In genomic region chr19:42132851-42133528, GRCh38 we compare ENCODE assay signal across 1 cellular context.
A peak's percentile ranks its signal among the peaks of the same experiment; 100 is the strongest.
TF ChIP-seq lines count a peak whose summit lies in the region.

No MANE protein-coding gene starts in this region.

TF ChIP-seq in HepG2, 621 proteins besides CTCF, POLR2A, EP300 and RAD21 (continued from another document and continues in another):
- no peak for TF ChIP-seq TAF1 (CRISPR knock-in tag; IDR thresholded peaks at IDR 0.05)
- no peak for TF ChIP-seq ZNF564 (CRISPR knock-in tag; IDR thresholded peaks at IDR 0.05)
- TF ChIP-seq AGO2 (optimal IDR thresholded peaks at IDR 0.05; ENCODE audit: low read depth, low read length): no peak
- TF ChIP-seq HNRNPLL (IDR thresholded peaks at IDR 0.05; ENCODE audit: low read depth, low read length, poor library complexity, severe bottlenecking): peak; percentile 35
- TF ChIP-seq HMG20B (CRISPR knock-in tag; conservative IDR thresholded peaks at IDR 0.05): no peak
- no peak for TF ChIP-seq ATF3 (CRISPR knock-in tag; IDR thresholded peaks at IDR 0.05)
- TF ChIP-seq E2F5 (CRISPR knock-in tag; conservative IDR thresholded peaks at IDR 0.05): no peak
- TF ChIP-seq CHD4 (IDR thresholded peaks at IDR 0.05; ENCODE audit: borderline replicate concordance, low read length): no peak
- TF ChIP-seq ZNF510 (CRISPR knock-in tag; IDR thresholded peaks at IDR 0.05; ENCODE audit: low read depth): no peak
- no peak for TF ChIP-seq ZBTB4 (CRISPR knock-in tag; IDR thresholded peaks at IDR 0.05; ENCODE audit: borderline replicate concordance)
- TF ChIP-seq AKAP8 (CRISPR knock-in tag; IDR thresholded peaks at IDR 0.05): no peak
- TF ChIP-seq ZNF737 (CRISPR knock-in tag; IDR thresholded peaks at IDR 0.05; ENCODE audit: borderline replicate concordance): no peak
- TF ChIP-seq KDM2A (CRISPR knock-in tag; IDR thresholded peaks at IDR 0.05; ENCODE audit: borderline replicate concordance, low read depth): peak; percentile 51; the same call in 1 of the 2 replicates
- TF ChIP-seq ZNF275 (CRISPR knock-in tag; IDR thresholded peaks at IDR 0.05; ENCODE audit: borderline replicate concordance): no peak
- no peak for TF ChIP-seq ZNF670 (CRISPR knock-in tag; IDR thresholded peaks at IDR 0.05; ENCODE audit: borderline replicate concordance)
- 0 out of 2 replicates have a peak, but pooled peaks have one; percentile 14 for TF ChIP-seq RARA (CRISPR knock-in tag; IDR thresholded peaks at IDR 0.05)
- TF ChIP-seq NFATC3 (CRISPR knock-in tag; IDR thresholded peaks at IDR 0.05): no peak
- TF ChIP-seq ZNF609 (CRISPR knock-in tag; IDR thresholded peaks at IDR 0.05; ENCODE audit: borderline replicate concordance): no peak
- no peak for TF ChIP-seq SOX6 (IDR thresholded peaks at IDR 0.05)
- no peak; the same call in 1 of the 2 replicates for TF ChIP-seq SOX6 (CRISPR knock-in tag; IDR thresholded peaks at IDR 0.05)
- no peak for TF ChIP-seq ZBTB3 (CRISPR knock-in tag; IDR thresholded peaks at IDR 0.05; ENCODE audit: borderline replicate concordance, low read depth)
- TF ChIP-seq, protein P1, sequence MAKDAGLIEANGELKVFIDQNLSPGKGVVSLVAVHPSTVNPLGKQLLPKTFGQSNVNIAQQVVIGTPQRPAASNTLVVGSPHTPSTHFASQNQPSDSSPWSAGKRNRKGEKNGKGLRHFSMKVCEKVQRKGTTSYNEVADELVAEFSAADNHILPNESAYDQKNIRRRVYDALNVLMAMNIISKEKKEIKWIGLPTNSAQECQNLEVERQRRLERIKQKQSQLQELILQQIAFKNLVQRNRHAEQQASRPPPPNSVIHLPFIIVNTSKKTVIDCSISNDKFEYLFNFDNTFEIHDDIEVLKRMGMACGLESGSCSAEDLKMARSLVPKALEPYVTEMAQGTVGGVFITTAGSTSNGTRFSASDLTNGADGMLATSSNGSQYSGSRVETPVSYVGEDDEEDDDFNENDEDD (CRISPR knock-in tag; IDR thresholded peaks at IDR 0.05; ENCODE audit: borderline replicate concordance): no peak
- TF ChIP-seq ZNF550 (CRISPR knock-in tag; IDR thresholded peaks at IDR 0.05; ENCODE audit: borderline replicate concordance): no peak
- TF ChIP-seq NFYB (CRISPR knock-in tag; IDR thresholded peaks at IDR 0.05): no peak
- TF ChIP-seq FOXK2 (IDR thresholded peaks at IDR 0.05): no peak
- TF ChIP-seq ZBTB8A (CRISPR knock-in tag; IDR thresholded peaks at IDR 0.05; ENCODE audit: borderline replicate concordance, low read depth): no peak
- TF ChIP-seq ZNF775 (CRISPR knock-in tag; IDR thresholded peaks at IDR 0.05; ENCODE audit: borderline replicate concordance): no peak
- no peak for TF ChIP-seq ZNF850 (CRISPR knock-in tag; conservative IDR thresholded peaks at IDR 0.05)
- no peak for TF ChIP-seq ZNF20 (CRISPR knock-in tag; IDR thresholded peaks at IDR 0.05)
- TF ChIP-seq RXRA (CRISPR knock-in tag; IDR thresholded peaks at IDR 0.05): peak; percentile 19; the same call in 1 of the 2 replicates
- no peak for TF ChIP-seq ZNF713 (CRISPR knock-in tag; IDR thresholded peaks at IDR 0.05)
- TF ChIP-seq HOXA3 (CRISPR knock-in tag; IDR thresholded peaks at IDR 0.05): no peak
- no peak for TF ChIP-seq ZFP36L1 (CRISPR knock-in tag; IDR thresholded peaks at IDR 0.05)
- 0 out of 2 replicates have a peak, but pooled peaks have one; percentile 38 for TF ChIP-seq SMAD1 (CRISPR knock-in tag; IDR thresholded peaks at IDR 0.05; ENCODE audit: borderline replicate concordance, low read depth)
- TF ChIP-seq HIC2 (CRISPR knock-in tag; IDR thresholded peaks at IDR 0.05; ENCODE audit: low read depth): no peak
- TF ChIP-seq TBX2 (CRISPR knock-in tag; IDR thresholded peaks at IDR 0.05; ENCODE audit: borderline replicate concordance): 0 out of 2 replicates have a peak, but pooled peaks have one; percentile 37
- no peak for TF ChIP-seq ZMAT3 (CRISPR knock-in tag; conservative IDR thresholded peaks at IDR 0.05)
- TF ChIP-seq, protein P2, sequence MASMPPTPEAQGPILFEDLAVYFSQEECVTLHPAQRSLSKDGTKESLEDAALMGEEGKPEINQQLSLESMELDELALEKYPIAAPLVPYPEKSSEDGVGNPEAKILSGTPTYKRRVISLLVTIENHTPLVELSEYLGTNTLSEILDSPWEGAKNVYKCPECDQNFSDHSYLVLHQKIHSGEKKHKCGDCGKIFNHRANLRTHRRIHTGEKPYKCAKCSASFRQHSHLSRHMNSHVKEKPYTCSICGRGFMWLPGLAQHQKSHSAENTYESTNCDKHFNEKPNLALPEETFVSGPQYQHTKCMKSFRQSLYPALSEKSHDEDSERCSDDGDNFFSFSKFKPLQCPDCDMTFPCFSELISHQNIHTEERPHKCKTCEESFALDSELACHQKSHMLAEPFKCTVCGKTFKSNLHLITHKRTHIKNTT (CRISPR knock-in tag; IDR thresholded peaks at IDR 0.05): no peak
- TF ChIP-seq ZNF576 (CRISPR knock-in tag; IDR thresholded peaks at IDR 0.05): no peak
- no peak for TF ChIP-seq HCFC1 (IDR thresholded peaks at IDR 0.05; ENCODE audit: low read depth, low read length)
- TF ChIP-seq, protein P3, sequence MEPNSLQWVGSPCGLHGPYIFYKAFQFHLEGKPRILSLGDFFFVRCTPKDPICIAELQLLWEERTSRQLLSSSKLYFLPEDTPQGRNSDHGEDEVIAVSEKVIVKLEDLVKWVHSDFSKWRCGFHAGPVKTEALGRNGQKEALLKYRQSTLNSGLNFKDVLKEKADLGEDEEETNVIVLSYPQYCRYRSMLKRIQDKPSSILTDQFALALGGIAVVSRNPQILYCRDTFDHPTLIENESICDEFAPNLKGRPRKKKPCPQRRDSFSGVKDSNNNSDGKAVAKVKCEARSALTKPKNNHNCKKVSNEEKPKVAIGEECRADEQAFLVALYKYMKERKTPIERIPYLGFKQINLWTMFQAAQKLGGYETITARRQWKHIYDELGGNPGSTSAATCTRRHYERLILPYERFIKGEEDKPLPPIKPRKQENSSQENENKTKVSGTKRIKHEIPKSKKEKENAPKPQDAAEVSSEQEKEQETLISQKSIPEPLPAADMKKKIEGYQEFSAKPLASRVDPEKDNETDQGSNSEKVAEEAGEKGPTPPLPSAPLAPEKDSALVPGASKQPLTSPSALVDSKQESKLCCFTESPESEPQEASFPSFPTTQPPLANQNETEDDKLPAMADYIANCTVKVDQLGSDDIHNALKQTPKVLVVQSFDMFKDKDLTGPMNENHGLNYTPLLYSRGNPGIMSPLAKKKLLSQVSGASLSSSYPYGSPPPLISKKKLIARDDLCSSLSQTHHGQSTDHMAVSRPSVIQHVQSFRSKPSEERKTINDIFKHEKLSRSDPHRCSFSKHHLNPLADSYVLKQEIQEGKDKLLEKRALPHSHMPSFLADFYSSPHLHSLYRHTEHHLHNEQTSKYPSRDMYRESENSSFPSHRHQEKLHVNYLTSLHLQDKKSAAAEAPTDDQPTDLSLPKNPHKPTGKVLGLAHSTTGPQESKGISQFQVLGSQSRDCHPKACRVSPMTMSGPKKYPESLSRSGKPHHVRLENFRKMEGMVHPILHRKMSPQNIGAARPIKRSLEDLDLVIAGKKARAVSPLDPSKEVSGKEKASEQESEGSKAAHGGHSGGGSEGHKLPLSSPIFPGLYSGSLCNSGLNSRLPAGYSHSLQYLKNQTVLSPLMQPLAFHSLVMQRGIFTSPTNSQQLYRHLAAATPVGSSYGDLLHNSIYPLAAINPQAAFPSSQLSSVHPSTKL (CRISPR knock-in tag; IDR thresholded peaks at IDR 0.05): no peak
- TF ChIP-seq ZNF780A (CRISPR knock-in tag; IDR thresholded peaks at IDR 0.05): no peak
- TF ChIP-seq REL (CRISPR knock-in tag; conservative IDR thresholded peaks at IDR 0.05): no peak
- no peak for TF ChIP-seq CENPX (CRISPR knock-in tag; IDR thresholded peaks at IDR 0.05)
- peak; percentile 41 for TF ChIP-seq TAF15 (IDR thresholded peaks at IDR 0.05; ENCODE audit: low read depth, low read length, poor library complexity, severe bottlenecking)
- no peak for TF ChIP-seq MIER2 (CRISPR knock-in tag; IDR thresholded peaks at IDR 0.05)
